In the genomic region with DNA sequence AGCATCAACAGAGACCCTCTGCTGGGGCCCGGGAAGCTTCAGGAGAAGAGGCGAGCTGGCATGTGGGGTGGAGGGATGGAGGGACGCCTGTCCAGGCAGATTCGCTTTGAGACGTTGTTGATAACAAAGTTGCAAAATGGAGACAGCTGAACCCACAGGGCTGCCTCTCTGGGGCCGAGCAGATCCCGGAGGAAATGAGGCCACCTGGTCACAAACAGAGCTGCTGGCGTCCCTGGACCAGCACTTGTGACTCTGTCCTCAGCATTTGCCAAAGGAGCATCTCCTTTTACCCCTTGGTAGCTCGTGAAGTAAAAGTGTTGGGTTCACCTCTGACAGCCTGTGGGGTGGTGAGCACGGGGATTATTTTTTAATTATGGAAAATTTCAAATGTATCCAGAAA, we compare ENCODE assay signal across 22 cellular contexts.
"Had no signal": no experiment of that assay in that cellular context is flagged by ENCODE, and none has a peak within 500 bp of the region (broad histone marks: within the 10 kb centered on the region; RNA-seq: fewer than 3 reads in every experiment).

No MANE protein-coding gene starts in this region.

- DNase-seq: activated CD4-positive, alpha-beta T cell treated with anti-CD3 and anti-CD28 coated beads for 1 hour; activated CD4-positive, alpha-beta T cell treated with anti-CD3 and anti-CD28 coated beads, Interleukin-2, amount 50 U/mL, for 1 hour; activated CD8-positive, alpha-beta T cell treated with anti-CD3 and anti-CD28 coated beads, Interleukin-2, amount 10 ng/mL, durations not matched to agents 7 days and 5 days; aorta; central memory CD4-positive, alpha-beta T cell; effector memory CD4-positive, alpha-beta T cell; foreskin melanocyte; left cardiac atrium; naive thymus-derived CD4-positive, alpha-beta T cell; ovary; stimulated activated CD4-positive, alpha-beta T cell treated with anti-CD3 and anti-CD28 coated beads, Interleukin-4, amount 100 ng/mL, for 24 hours; stimulated activated naive CD8-positive, alpha-beta T cell treated with anti-CD3 and anti-CD28 coated beads, Interleukin-15, Interleukin-2, amounts not matched to agents 100 U/mL and 50 U/mL, for 24 hours; T-cell; tibial artery; WERI-Rb-1 had no signal

- H3K4me3 Mint-ChIP-seq: activated CD8-positive, alpha-beta T cell treated with anti-CD3 and anti-CD28 coated beads, Interleukin-2, amount 10 ng/mL, durations not matched to agents 7 days and 5 days; activated T-helper 17 cell treated with anti-CD3 and anti-CD28 coated beads, Interleukin-2, amount 50 U/mL, for 72 hours; memory B cell; naive thymus-derived CD4-positive, alpha-beta T cell; T-cell; T-helper 2 cell treated with Interferon-gamma antibody and Interleukin-4, amounts not matched to agents 5 μg/mL and 100 μg/mL, for 36 hours had no signal

- H3K36me3 ChIP-seq: ovary, prostate gland, WERI-Rb-1 had no signal

- H3K27ac Mint-ChIP-seq: activated CD8-positive, alpha-beta T cell treated with anti-CD3 and anti-CD28 coated beads, Interleukin-2, amount 10 ng/mL, durations not matched to agents 7 days and 5 days; activated naive CD4-positive, alpha-beta T cell treated with anti-CD3 and anti-CD28 coated beads, Interleukin-2, amount 50 U/mL, for 72 hours; activated T-helper 17 cell treated with anti-CD3 and anti-CD28 coated beads, Interleukin-2, amount 50 U/mL, for 72 hours; naive thymus-derived CD4-positive, alpha-beta T cell; T-cell; T-helper 2 cell treated with Interferon-gamma antibody and Interleukin-4, amounts not matched to agents 5 μg/mL and 100 μg/mL, for 36 hours had no signal

- H3K27me3 ChIP-seq: neutrophil, ovary, tibial artery had no signal

- ATAC-seq: activated CD8-positive, alpha-beta T cell treated with anti-CD3 and anti-CD28 coated beads, Interleukin-2, amount 10 ng/mL, durations not matched to agents 7 days and 5 days; activated T-helper 17 cell treated with anti-CD3 and anti-CD28 coated beads, Interleukin-2, amount 50 U/mL, for 72 hours; esophagus mucosa; left cardiac atrium; naive thymus-derived CD4-positive, alpha-beta T cell; stimulated activated naive CD8-positive, alpha-beta T cell treated with anti-CD3 and anti-CD28 coated beads, Interleukin-15, Interleukin-2, amounts not matched to agents 100 U/mL and 50 U/mL, for 24 hours; T-cell had no signal

- H3K27ac ChIP-seq: neutrophil, ovary, prostate gland, tibial artery, WERI-Rb-1 had no signal

- H3K9me3 ChIP-seq: neutrophil, ovary, prostate gland, tibial artery had no signal

- H3K36me3 Mint-ChIP-seq: activated naive CD4-positive, alpha-beta T cell treated with anti-CD3 and anti-CD28 coated beads, Interleukin-2, amount 50 U/mL, for 72 hours had no signal

- H3K4me1 ChIP-seq: prostate gland had no signal

- H3K9me3 Mint-ChIP-seq: T-cell; T-helper 2 cell treated with Interferon-gamma antibody and Interleukin-4, amounts not matched to agents 5 μg/mL and 100 μg/mL, for 36 hours had no signal

- H3K4me3 ChIP-seq: ovary, prostate gland, tibial artery had no signal

- H3K27me3 Mint-ChIP-seq: activated T-helper 17 cell treated with anti-CD3 and anti-CD28 coated beads, Interleukin-2, amount 50 U/mL, for 72 hours; memory B cell; naive thymus-derived CD4-positive, alpha-beta T cell; T-cell had no signal
